Comparison of ENCODE assay signal across 16 cellular contexts in the genomic region with DNA sequence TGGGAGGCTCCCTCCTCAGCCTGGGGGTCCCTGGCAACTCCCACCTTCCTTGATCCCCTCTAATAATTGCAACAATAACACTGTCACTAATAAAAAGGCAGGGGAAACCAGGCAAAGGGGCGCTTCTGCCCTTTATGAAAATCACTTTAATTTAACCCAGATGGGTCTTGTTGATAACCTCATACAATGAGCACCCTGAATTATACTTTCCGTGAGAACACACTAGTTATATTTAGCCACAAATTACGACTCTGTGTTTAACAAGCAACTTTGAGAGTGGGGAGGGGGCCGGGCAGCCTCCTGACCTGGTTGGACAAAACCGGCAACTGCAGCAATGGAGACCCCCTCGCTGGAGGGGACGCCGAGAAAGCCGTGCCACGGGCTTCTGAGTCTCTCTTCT. TPM values are rescaled to one million over a fixed set of nuclear protein-coding genes. Genes with fewer than 3 reads are reported as not detected.
DNase-seq lines count a peak whose midpoint lies in the region; ATAC-seq, FAIRE-seq and TF ChIP-seq lines count a peak whose summit lies in the region.
"Had no signal": no experiment of that assay in that cellular context is flagged by ENCODE, and none has a peak within 500 bp of the region (broad histone marks: within the 10 kb centered on the region; RNA-seq: fewer than 3 reads in every experiment).

No MANE protein-coding gene starts in this region.

- H2AK5ac ChIP-seq in H9 (ENCODE audit: insufficient read length, low read length): no peak overlapping the region

- no peak overlapping the region for H2BK20ac ChIP-seq in H9 (ENCODE audit: low read depth, low read length, poor library complexity, severe bottlenecking)

- peaks cover 0 to 10% (median 0%) of the 10 kb centered on the region in 11 donors for H3K9me3 Mint-ChIP-seq in naive thymus-derived CD4-positive, alpha-beta T cell
- peaks cover 0 to 3% of the 10 kb centered on the region in 2 experiments; a peak in 1 of 5 replicates for H3K9me3 Mint-ChIP-seq in H9
- peaks cover 0 to 8% (median 0%) of the 10 kb centered on the region in 8 donors for H3K9me3 Mint-ChIP-seq in CD4-positive, alpha-beta memory T cell
- H3K9me3 Mint-ChIP-seq: activated CD4-positive, alpha-beta memory T cell treated with anti-CD3 and anti-CD28 coated beads for 36 hours had no signal

- no peaks in the 10 kb centered on the region for H3K36me3 Mint-ChIP-seq in naive thymus-derived CD4-positive, alpha-beta T cell
- H3K36me3 Mint-ChIP-seq in H9 (ENCODE audit: insufficient read depth in 1 of 3, low read depth in 3 of 3): peaks cover 0 to 5% (median 4%) of the 10 kb centered on the region in 3 experiments; a peak in 3 of 7 replicates
- H3K36me3 Mint-ChIP-seq in CD4-positive, alpha-beta memory T cell: no peaks in the 10 kb centered on the region
- H3K36me3 Mint-ChIP-seq: activated CD4-positive, alpha-beta memory T cell treated with anti-CD3 and anti-CD28 coated beads for 36 hours had no signal

- no peak overlapping the region for H3K23ac ChIP-seq in H9 (ENCODE audit: insufficient read length, low read depth, low read length)

- H2BK120ac ChIP-seq in H9 (ENCODE audit: low read depth, low read length, poor library complexity, severe bottlenecking): no peak overlapping the region

- peaks cover 18% of the 10 kb centered on the region for H3K23me2 ChIP-seq in H9 (ENCODE audit: insufficient read length, low read depth, low read length, poor library complexity, severe bottlenecking)

- H4K91ac ChIP-seq in H9 (ENCODE audit: insufficient read length, low read depth, low read length): no peak overlapping the region

- no peak overlapping the region for H4K5ac ChIP-seq in H9 (ENCODE audit: insufficient read length, low read depth, low read length)

- no peak overlapping the region for H2AFZ ChIP-seq in H9 (ENCODE audit: low read length)

- peak overlapping the region in 1 of 10 donors; percentile 32 for H3K4me3 Mint-ChIP-seq in naive thymus-derived CD4-positive, alpha-beta T cell
- H3K4me3 Mint-ChIP-seq in H9: no peak overlapping the region; a peak in 1 of 5 replicates
- peak overlapping the region in 3 of 8 donors; percentile 5 to 20 (median 17) for H3K4me3 Mint-ChIP-seq in CD4-positive, alpha-beta memory T cell
- H3K4me3 Mint-ChIP-seq: activated CD4-positive, alpha-beta memory T cell treated with anti-CD3 and anti-CD28 coated beads for 36 hours had no signal

- H3K27me3 Mint-ChIP-seq in naive thymus-derived CD4-positive, alpha-beta T cell: peaks cover 34 to 74% (median 57%) of the 10 kb centered on the region in 5 donors
- peaks cover 84% of the 10 kb centered on the region for H3K27me3 Mint-ChIP-seq in H9 (ENCODE audit: low read depth)
- peaks cover 35 to 50% of the 10 kb centered on the region in 2 donors for H3K27me3 Mint-ChIP-seq in CD4-positive, alpha-beta memory T cell

- 64 to 80% (median 70%) methylated on average over 10 of the region's 10 CpGs for WGBS in adipose tissue, 3 donors
- no CpG with 5 or more reads among the region's 10 CpGs for WGBS in H9 (ENCODE audit: extremely low coverage, insufficient read length, low lambda C conversion rate)

- no peaks in the 10 kb centered on the region for H3K9me3 ChIP-seq in BLaER1
- H3K9me3 ChIP-seq in kidney (ENCODE audit: control insufficient read depth in 1 of 2, low read length in 2 of 2): no peaks in the 10 kb centered on the region
- no peaks in the 10 kb centered on the region for H3K9me3 ChIP-seq in naive thymus-derived CD4-positive, alpha-beta T cell (ENCODE audit: control insufficient read depth in 2 of 3, low read length in 3 of 3)
- no peaks in the 10 kb centered on the region for H3K9me3 ChIP-seq in H9 (ENCODE audit: control insufficient read depth, low read depth, low read length)
- H3K9me3 ChIP-seq in CD4-positive, alpha-beta memory T cell (ENCODE audit: control insufficient read depth in 1 of 2, low read length in 2 of 2): no peaks in the 10 kb centered on the region
- H3K9me3 ChIP-seq: BE2C had no signal

- peaks cover 13% of the 10 kb centered on the region; the same call in 1 of the 2 replicates for H3K36me3 ChIP-seq in BLaER1
- no peaks in the 10 kb centered on the region for H3K36me3 ChIP-seq in kidney (ENCODE audit: control insufficient read depth in 1 of 2, insufficient read depth in 2 of 2, low read length in 2 of 2)
- H3K36me3 ChIP-seq in naive thymus-derived CD4-positive, alpha-beta T cell (ENCODE audit: control insufficient read depth in 2 of 3, insufficient read depth in 3 of 3, low read length in 3 of 3): no peaks in the 10 kb centered on the region
- no peaks in the 10 kb centered on the region for H3K36me3 ChIP-seq in CD4-positive, alpha-beta memory T cell (ENCODE audit: insufficient read depth, low read length)
- H3K36me3 ChIP-seq: BE2C had no signal

- intact Hi-C loops in kidney (cut with DNase I): no loop called here
- intact Hi-C loops in naive thymus-derived CD4-positive, alpha-beta T cell (cut with micrococcal nuclease): loop anchor here in 1 of 2 donors (10.0 kb wide), 1 partner anchor 135 kb away; no protein-coding TSS in a partner anchor
- intact Hi-C loops in CD4-positive, alpha-beta memory T cell (cut with micrococcal nuclease): no loop called here

- peaks cover 62% of the 10 kb centered on the region for H3K27me3 ChIP-seq in BLaER1
- peaks cover 8 to 42% of the 10 kb centered on the region in 2 donors for H3K27me3 ChIP-seq in naive thymus-derived CD4-positive, alpha-beta T cell (ENCODE audit: control insufficient read depth in 2 of 2, insufficient read depth in 2 of 2, low read length in 2 of 2)
- H3K27me3 ChIP-seq in H9 (ENCODE audit: insufficient read depth, low read length): peaks cover 78% of the 10 kb centered on the region
- H3K27me3 ChIP-seq in CD4-positive, alpha-beta memory T cell (ENCODE audit: insufficient read depth, low read length): peaks cover 45% of the 10 kb centered on the region

- CTCF ChIA-PET in naive thymus-derived CD4-positive, alpha-beta T cell (lab: Charles Lee): no interaction called here
- CTCF ChIA-PET in CD4-positive, alpha-beta memory T cell (lab: Charles Lee; ENCODE audit: partially characterized antibody): no interaction called here

- no peak overlapping the region for H3T11ph ChIP-seq in H9 (ENCODE audit: low read length)

- H3K18ac ChIP-seq in H9 (ENCODE audit: insufficient read length, low read depth, low read length): no peak overlapping the region

- POLR2A ChIA-PET in naive thymus-derived CD4-positive, alpha-beta T cell (lab: Charles Lee): no interaction called here
- POLR2A ChIA-PET in CD4-positive, alpha-beta memory T cell (lab: Charles Lee; ENCODE audit: partially characterized antibody): no interaction called here

- no peak for ATAC-seq in naive thymus-derived CD4-positive, alpha-beta T cell
- ATAC-seq: left lobe of liver had no signal

- no peak overlapping the region for H4K8ac ChIP-seq in H9 (replicated peaks; ENCODE audit: insufficient read length, low read depth, low read length)

- H2BK15ac ChIP-seq in H9 (ENCODE audit: low read depth, low read length): no peak overlapping the region

- H3K27ac Mint-ChIP-seq in naive thymus-derived CD4-positive, alpha-beta T cell: no peak overlapping the region
- H3K27ac Mint-ChIP-seq in H9: no peak overlapping the region
- H3K27ac Mint-ChIP-seq in CD4-positive, alpha-beta memory T cell: no peak overlapping the region

- H3K9ac ChIP-seq in BLaER1 (peak overlapping the region; percentile 34; the same call in 1 of the 2 replicates), kidney (ENCODE audit: low read length in 2 of 2) (peak overlapping the region in 1 of 2 donors; percentile 34), H9 (ENCODE audit: extremely low read depth, insufficient read length, low read length) (no peak overlapping the region)

- H3K4me1 Mint-ChIP-seq in naive thymus-derived CD4-positive, alpha-beta T cell: peaks cover 0 to 17% (median 8%) of the 10 kb centered on the region in 7 donors
- H3K4me1 Mint-ChIP-seq in H9: peaks cover 16 to 54% of the 10 kb centered on the region in 2 experiments
- peaks cover 0 to 12% (median 5%) of the 10 kb centered on the region in 4 donors for H3K4me1 Mint-ChIP-seq in CD4-positive, alpha-beta memory T cell

- no peak overlapping the region for H3K4ac ChIP-seq in H9 (ENCODE audit: low read depth, low read length)

- H2BK12ac ChIP-seq in H9 (ENCODE audit: insufficient read length, low read depth, low read length): no peak overlapping the region

- H3K27ac ChIP-seq in BLaER1: no peak overlapping the region
- peak overlapping the region; percentile 48 for H3K27ac ChIP-seq in adipose tissue (ENCODE audit: low read depth, low read length)
- peak overlapping the region; percentile 45 to 94 for H3K27ac ChIP-seq in kidney (ENCODE audit: low read depth in 2 of 2, low read length in 2 of 2)
- peak overlapping the region in 13 of 21 experiments; percentile 36 to 97 (median 91) for H3K27ac ChIP-seq in skin epidermis
- no peak overlapping the region for H3K27ac ChIP-seq in naive thymus-derived CD4-positive, alpha-beta T cell (ENCODE audit: low read depth, low read length)
- H3K27ac ChIP-seq in H9 (ENCODE audit: insufficient read length, low read depth, low read length): no peak overlapping the region
- H3K27ac ChIP-seq in CD4-positive, alpha-beta memory T cell (ENCODE audit: low read depth, low read length): no peak overlapping the region

- H3K79me2 ChIP-seq in H9 (ENCODE audit: insufficient read depth, low read length): no peaks in the 10 kb centered on the region

- H4K20me1 ChIP-seq in BLaER1 (peaks cover 94% of the 10 kb centered on the region), H9 (ENCODE audit: control insufficient read depth, insufficient read depth, insufficient read length) (no peaks in the 10 kb centered on the region)

- no peak for TF ChIP-seq CTCF in kidney (IDR thresholded peaks at IDR 0.05; ENCODE audit: borderline replicate concordance, extremely low read depth, insufficient read depth)
- no peak for TF ChIP-seq CTCF in H9 (conservative IDR thresholded peaks at IDR 0.05)

- H3K4me1 ChIP-seq in BLaER1: peaks cover 75% of the 10 kb centered on the region
- H3K4me1 ChIP-seq in kidney (ENCODE audit: control insufficient read depth in 1 of 2, insufficient read depth in 1 of 2, low read depth in 1 of 2, low read length in 2 of 2): peaks cover 41 to 44% of the 10 kb centered on the region in 2 donors
- H3K4me1 ChIP-seq in naive thymus-derived CD4-positive, alpha-beta T cell (ENCODE audit: control insufficient read depth in 2 of 2, insufficient read depth in 2 of 2, low read length in 2 of 2): peaks cover 9% of the 10 kb centered on the region in 2 donors
- no peaks in the 10 kb centered on the region for H3K4me1 ChIP-seq in H9 (ENCODE audit: insufficient read depth, low read length)
- H3K4me1 ChIP-seq in CD4-positive, alpha-beta memory T cell (ENCODE audit: insufficient read depth, low read length): peaks cover 17% of the 10 kb centered on the region

- H3K4me3 ChIP-seq in BLaER1 (no peak overlapping the region), kidney (ENCODE audit: low read length in 2 of 2) (no peak overlapping the region), skin epidermis (no peak overlapping the region)
- H3K4me3 ChIP-seq in naive thymus-derived CD4-positive, alpha-beta T cell (ENCODE audit: low read length): no peak overlapping the region
- H3K4me3 ChIP-seq in CD4-positive, alpha-beta memory T cell (ENCODE audit: low read length in 2 of 2): no peak overlapping the region

- H2BK5ac ChIP-seq in H9 (ENCODE audit: insufficient read length, low read length): no peak overlapping the region

- H3K56ac ChIP-seq in H9 (ENCODE audit: insufficient read length, low read depth, low read length): no peak overlapping the region

- no peak overlapping the region for H3K14ac ChIP-seq in H9 (ENCODE audit: insufficient read depth, low read length)

- no peak for DNase-seq in kidney
- no peak for DNase-seq in naive thymus-derived CD4-positive, alpha-beta T cell
- no peak for DNase-seq in SKM-1 (lab: John Stamatoyannopoulos, UW; ENCODE audit: unreplicated experiment)
- no peak for DNase-seq in H9
- DNase-seq in CD4-positive, alpha-beta memory T cell: no peak
- DNase-seq: activated CD4-positive, alpha-beta memory T cell treated with anti-CD3 and anti-CD28 coated beads for 36 hours; activated effector memory CD4-positive, alpha-beta T cell treated with anti-CD3 and anti-CD28 coated beads, Interleukin-2, amount 50 U/mL, for 16 hours; cortex of kidney; foreskin melanocyte; Kasumi-1 had no signal

- no peak for FAIRE-seq in kidney (lab: Jason Lieb, UNC)
- FAIRE-seq: GM18507 had no signal

- H3K4me2 ChIP-seq in BLaER1 (peak overlapping the region; percentile 100), H9 (ENCODE audit: insufficient read depth, insufficient read length, low read length) (no peak overlapping the region)

- no peaks in the 10 kb centered on the region for H3K79me1 ChIP-seq in H9 (ENCODE audit: insufficient read depth, low read depth, low read length, poor library complexity, severe bottlenecking)

RNA-seq across cellular contexts. Expression of a gene that starts 5.7 kb away (rescaled TPM):
- 10 to 100 TPM in 2 of 3 donors, 1 to 10 TPM in 1; 5.6 to 14.4 (median 12.9) TPM for polyA plus RNA-seq in adipose tissue
- 20.5 TPM for total RNA-seq in kidney
- 2.6 TPM for polyA plus RNA-seq in kidney (ENCODE audit: insufficient read depth, low read depth, low replicate concordance)
- total RNA-seq in naive thymus-derived CD4-positive, alpha-beta T cell: 1 to 10 TPM in 1 of 5 experiments, under 1 TPM in 3, not detected in 1; 0.05 to 3.8 (median 0.68) TPM
- polyA plus RNA-seq in naive thymus-derived CD4-positive, alpha-beta T cell: not detected
- total RNA-seq in H9 (2021): 1.7 and 3.1 TPM in 2 replicates
- not detected for total RNA-seq in CD4-positive, alpha-beta memory T cell
- polyA plus RNA-seq in CD4-positive, alpha-beta memory T cell: not detected

Comparison
In these comparisons a context has a peak if more than half of its experiments do, and no peak if none do; other contexts are left out.
1. H3K27ac ChIP-seq: peak in adipose tissue (single experiment), kidney (2 of 2) and skin epidermis (13 of 21); none in BLaER1 (single experiment), naive thymus-derived CD4-positive, alpha-beta T cell (single experiment), H9 (single experiment) and CD4-positive, alpha-beta memory T cell (single experiment).